ENCODE assay signal across 25 cellular contexts in the genomic region with DNA sequence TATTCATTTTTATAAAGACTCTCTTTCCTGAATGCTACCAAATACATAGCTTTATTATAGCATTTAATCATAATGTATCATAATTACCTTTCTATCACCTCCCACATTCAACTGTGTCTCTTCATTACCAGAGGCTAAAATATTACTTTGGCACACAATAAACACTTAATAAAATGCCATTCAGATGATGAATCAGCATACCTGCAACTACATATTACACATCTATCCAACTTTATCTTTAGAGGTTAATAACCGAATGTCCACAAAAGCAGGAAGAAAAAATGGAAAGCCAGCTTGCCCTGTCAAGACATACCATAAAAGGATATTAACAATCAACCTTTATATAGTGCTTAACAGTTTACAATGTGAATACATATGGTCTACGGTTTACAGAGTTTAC. TPM values are rescaled to one million over a fixed set of nuclear protein-coding genes. Genes with fewer than 3 reads are reported as not detected.
DNase-seq lines count a peak whose midpoint lies in the region; ATAC-seq, FAIRE-seq and TF ChIP-seq lines count a peak whose summit lies in the region.
"Had no signal": no experiment of that assay in that cellular context is flagged by ENCODE, and none has a peak within 500 bp of the region (broad histone marks: within the 10 kb centered on the region; RNA-seq: fewer than 3 reads in every experiment).

No MANE protein-coding gene starts in this region.

- H3K4me1 ChIP-seq in astrocyte (ENCODE audit: insufficient read depth, low read length) = peaks cover 14% of the 10 kb centered on the region
- peaks cover 0 to 37% (median 32%) of the 10 kb centered on the region in 5 donors for H3K4me1 ChIP-seq in subcutaneous abdominal adipose tissue (ENCODE audit: control insufficient read depth in 5 of 5, insufficient read depth in 5 of 5, low read length in 5 of 5)
- no peaks in the 10 kb centered on the region for H3K4me1 ChIP-seq in smooth muscle cell (ENCODE audit: low read depth)

- H3K9me3 Mint-ChIP-seq in astrocyte (ENCODE audit: unreplicated experiment) (no peaks in the 10 kb centered on the region), glutamatergic neuron (ENCODE audit: unreplicated experiment) (peaks cover 2% of the 10 kb centered on the region)
- H3K9me3 Mint-ChIP-seq: activated naive CD4-positive, alpha-beta T cell treated with anti-CD3 and anti-CD28 coated beads, Interleukin-2, amount 50 U/mL, for 72 hours; CD8-positive, alpha-beta T cell; naive thymus-derived CD8-positive, alpha-beta T cell had no signal

- peaks cover 31% of the 10 kb centered on the region for H3K4me1 Mint-ChIP-seq in astrocyte (ENCODE audit: low read depth, unreplicated experiment)
- peaks cover 19% of the 10 kb centered on the region for H3K4me1 Mint-ChIP-seq in glutamatergic neuron (ENCODE audit: low read depth, unreplicated experiment)

- no peaks in the 10 kb centered on the region for H3F3A ChIP-seq in smooth muscle cell (ENCODE audit: low read depth)

- H3K27ac Mint-ChIP-seq in astrocyte (ENCODE audit: unreplicated experiment) (no peak overlapping the region), glutamatergic neuron (ENCODE audit: unreplicated experiment) (no peak overlapping the region)
- H3K27ac Mint-ChIP-seq: activated naive CD4-positive, alpha-beta T cell treated with anti-CD3 and anti-CD28 coated beads, Interleukin-2, amount 50 U/mL, for 72 hours; CD8-positive, alpha-beta T cell had no signal

- H3K9ac ChIP-seq in astrocyte (ENCODE audit: low read length) (no peak overlapping the region), subcutaneous abdominal adipose tissue (ENCODE audit: low read length in 5 of 5) (no peak overlapping the region), smooth muscle cell (ENCODE audit: low read depth) (no peak overlapping the region)

- H3K4me3 Mint-ChIP-seq in astrocyte (ENCODE audit: unreplicated experiment) (no peak overlapping the region), glutamatergic neuron (ENCODE audit: unreplicated experiment) (no peak overlapping the region)
- H3K4me3 Mint-ChIP-seq: CD8-positive, alpha-beta T cell had no signal

- DNase-seq in HT-29 (ENCODE audit: low spot score) = peak; percentile 14
- peak; percentile 20 for DNase-seq in astrocyte (ENCODE audit: low read depth)
- peak; percentile 23 for DNase-seq in kidney tubule cell (ENCODE audit: low spot score)
- DNase-seq in smooth muscle cell (lab: John Stamatoyannopoulos, UW; ENCODE audit: unreplicated experiment) = no peak
- DNase-seq in glutamatergic neuron = no peak
- DNase-seq in NCI-H526 treated with DMSO at 0.1 percent for 48 hours (lab: John Stamatoyannopoulos, UW) = no peak
- DNase-seq: activated CD4-positive, alpha-beta T cell treated with anti-CD3 and anti-CD28 coated beads for 1 hour; activated CD8-positive, alpha-beta memory T cell treated with anti-CD3 and anti-CD28 coated beads for 24 hours; CD8-positive, alpha-beta T cell; hippocampal formation; naive thymus-derived CD8-positive, alpha-beta T cell; NCI-H1092 treated with DMSO at 0.1 percent for 48 hours; NCI-H2081; NCI-H510A; stimulated activated CD4-positive, alpha-beta T cell treated with anti-CD3 and anti-CD28 coated beads, Interleukin-2, amount 100 ng/mL, for 24 hours; stimulated activated naive CD8-positive, alpha-beta T cell treated with anti-CD3 and anti-CD28 coated beads, Interleukin-15, Interleukin-2, amounts not matched to agents 100 U/mL and 50 U/mL, for 24 hours; tibial artery had no signal

- H3K4me3 ChIP-seq in astrocyte (ENCODE audit: insufficient read depth, low read depth, low read length) = no peak overlapping the region
- no peak overlapping the region for H3K4me3 ChIP-seq in subcutaneous abdominal adipose tissue (ENCODE audit: low read depth in 1 of 5, low read length in 5 of 5)
- no peak overlapping the region for H3K4me3 ChIP-seq in smooth muscle cell
- H3K4me3 ChIP-seq: coronary artery, tibial artery had no signal

- ATAC-seq in HG03565 (IDR thresholded peaks at IDR 0.05; ENCODE audit: unreplicated experiment) = no peak
- ATAC-seq: activated naive CD4-positive, alpha-beta T cell treated with anti-CD3 and anti-CD28 coated beads, Interleukin-2, amount 50 U/mL, for 72 hours; CD8-positive, alpha-beta T cell; naive thymus-derived CD8-positive, alpha-beta T cell; stimulated activated naive CD8-positive, alpha-beta T cell treated with anti-CD3 and anti-CD28 coated beads, Interleukin-15, Interleukin-2, amounts not matched to agents 100 U/mL and 50 U/mL, for 24 hours had no signal

- H3K27ac ChIP-seq in astrocyte (ENCODE audit: low read depth, low read length) = no peak overlapping the region
- peak overlapping the region; percentile 16 for H3K27ac ChIP-seq in subcutaneous abdominal adipose tissue (ENCODE audit: low read depth, low read length)
- H3K27ac ChIP-seq in smooth muscle cell (ENCODE audit: low read depth) = no peak overlapping the region
- H3K27ac ChIP-seq: coronary artery had no signal

- TF ChIP-seq CTCF in astrocyte (IDR thresholded peaks at IDR 0.05; ENCODE audit: insufficient read depth, low read depth, low read length) (no peak), smooth muscle cell (IDR thresholded peaks at IDR 0.05; ENCODE audit: borderline replicate concordance, insufficient read depth, poor library complexity, severe bottlenecking) (no peak), glutamatergic neuron (IDR thresholded peaks at IDR 0.05; ENCODE audit: partially characterized antibody, unreplicated experiment) (no peak)

- no peaks in the 10 kb centered on the region for H3K27me3 Mint-ChIP-seq in astrocyte (ENCODE audit: low read depth, unreplicated experiment)
- H3K27me3 Mint-ChIP-seq in glutamatergic neuron (ENCODE audit: unreplicated experiment) = no peaks in the 10 kb centered on the region
- H3K27me3 Mint-ChIP-seq: naive thymus-derived CD8-positive, alpha-beta T cell had no signal

- WGBS in smooth muscle cell (ENCODE audit: low lambda C conversion rate) = 60% methylated on average over 2 of the region's 2 CpGs

- H3K79me2 ChIP-seq in astrocyte (ENCODE audit: insufficient read depth, low read length) (peaks cover 95% of the 10 kb centered on the region), smooth muscle cell (ENCODE audit: low read depth) (peaks cover 97% of the 10 kb centered on the region)

- H3K36me3 Mint-ChIP-seq in astrocyte (ENCODE audit: low read depth, unreplicated experiment) (peaks cover 2% of the 10 kb centered on the region), glutamatergic neuron (ENCODE audit: unreplicated experiment) (no peaks in the 10 kb centered on the region)
- H3K36me3 Mint-ChIP-seq: activated naive CD4-positive, alpha-beta T cell treated with anti-CD3 and anti-CD28 coated beads, Interleukin-2, amount 50 U/mL, for 72 hours had no signal

- H3K36me3 ChIP-seq in astrocyte (ENCODE audit: insufficient read depth, low read length) (no peaks in the 10 kb centered on the region), subcutaneous abdominal adipose tissue (ENCODE audit: control insufficient read depth in 5 of 5, insufficient read depth in 5 of 5, low read length in 5 of 5) (no peaks in the 10 kb centered on the region), smooth muscle cell (ENCODE audit: low read depth) (no peaks in the 10 kb centered on the region)
- H3K36me3 ChIP-seq: tibial artery had no signal

- peak; percentile 20 for FAIRE-seq in astrocyte (lab: Jason Lieb, UNC)
- FAIRE-seq: GM12891, GM19239, HTR-8/SVneo, islet of Langerhans had no signal

- no peaks in the 10 kb centered on the region for H3K27me3 ChIP-seq in astrocyte (ENCODE audit: insufficient read depth, low read length)
- no peaks in the 10 kb centered on the region for H3K27me3 ChIP-seq in subcutaneous abdominal adipose tissue (ENCODE audit: control insufficient read depth in 5 of 5, insufficient read depth in 4 of 5, low read length in 5 of 5)
- no peaks in the 10 kb centered on the region for H3K27me3 ChIP-seq in smooth muscle cell (ENCODE audit: low read depth)
- H3K27me3 ChIP-seq: tibial artery had no signal

- no peak overlapping the region for H2AFZ ChIP-seq in astrocyte (ENCODE audit: low read depth, low read length)
- no peak overlapping the region for H2AFZ ChIP-seq in smooth muscle cell (ENCODE audit: low read depth)

- H3K9me3 ChIP-seq in astrocyte (ENCODE audit: insufficient read depth, low read depth, low read length) (no peaks in the 10 kb centered on the region), subcutaneous abdominal adipose tissue (ENCODE audit: control insufficient read depth in 5 of 5, low read length in 5 of 5) (no peaks in the 10 kb centered on the region), smooth muscle cell (replicated peaks; ENCODE audit: low read depth) (no peaks in the 10 kb centered on the region)
- H3K9me3 ChIP-seq: tibial artery had no signal

- H4K20me1 ChIP-seq in astrocyte (ENCODE audit: insufficient read depth, low read length) (peaks cover 90% of the 10 kb centered on the region), smooth muscle cell (ENCODE audit: low read depth) (peaks cover 100% of the 10 kb centered on the region)

- H3K4me2 ChIP-seq in astrocyte (ENCODE audit: low read length) = peak overlapping the region; percentile 2
- H3K4me2 ChIP-seq in smooth muscle cell = no peak overlapping the region

RNA-seq across cellular contexts. Expression of gene CACUL1, which starts 12.8 kb away (rescaled TPM):
- 34.2 and 36.5 TPM in 2 replicates for total RNA-seq in HT-29 (2014; rRNA removed; shearing (Covaris generic))
- total RNA-seq in astrocyte (49.9 and 52.4 TPM in 2 replicates), smooth muscle cell (25.6 and 49.0 TPM in 2 replicates), glutamatergic neuron (ENCODE audit: unreplicated experiment) (64.5 TPM)
- 24.8 and 36.3 TPM in 2 replicates for polyA plus RNA-seq in smooth muscle cell

Comparison
In these comparisons a context has a peak if more than half of its experiments do, and no peak if none do; other contexts are left out.
1. DNase-seq: peak in HT-29 (single experiment), astrocyte (single experiment) and kidney tubule cell (single experiment); none in smooth muscle cell (single experiment), glutamatergic neuron (single experiment) and NCI-H526 treated with DMSO at 0.1 percent for 48 hours (single experiment).